ENCODE assay signal across 8 cellular contexts in genomic region chr2:191020221-191020741, GRCh38. TPM values are rescaled to one million over a fixed set of nuclear protein-coding genes. Genes with fewer than 3 reads are reported as not detected.
DNase-seq lines count a peak whose midpoint lies in the region; ATAC-seq and TF ChIP-seq lines count a peak whose summit lies in the region.

No MANE protein-coding gene starts in this region.

- peak overlapping the region; percentile 64 for H3K4me3 ChIP-seq in fibroblast of pulmonary artery (replicated peaks; ENCODE audit: low read depth, low read length)

- peaks cover 5% of the 10 kb centered on the region for H3K9me3 Mint-ChIP-seq in activated T-helper 17 cell treated with anti-CD3 and anti-CD28 coated beads, Interleukin-2, amount 50 U/mL, for 72 hours
- H3K9me3 Mint-ChIP-seq in nephron progenitor cell, result peaks cover 5% of the 10 kb centered on the region

- H3K27me3 Mint-ChIP-seq in activated T-helper 17 cell treated with anti-CD3 and anti-CD28 coated beads, Interleukin-2, amount 50 U/mL, for 72 hours, result no peaks in the 10 kb centered on the region
- peaks cover 8% of the 10 kb centered on the region for H3K27me3 Mint-ChIP-seq in nephron progenitor cell (ENCODE audit: low read depth, poor library complexity)

- peaks cover 15% of the 10 kb centered on the region for H3K4me1 Mint-ChIP-seq in activated T-helper 17 cell treated with anti-CD3 and anti-CD28 coated beads, Interleukin-2, amount 50 U/mL, for 72 hours
- H3K4me1 Mint-ChIP-seq in nephron progenitor cell, result no peaks in the 10 kb centered on the region

- TF ChIP-seq CTCF in fibroblast of pulmonary artery (IDR thresholded peaks at IDR 0.05; ENCODE audit: low read length, missing control alignments) (no peak), nephron progenitor cell (IDR thresholded peaks at IDR 0.05) (no peak)

- peak; percentile 96 for DNase-seq in EL
- DNase-seq in GOT3 (lab: John Stamatoyannopoulos, UW), result peak; percentile 88
- peak; percentile 96 for DNase-seq in LHCN-M2 (ENCODE audit: low read depth)
- DNase-seq in RKO (ENCODE audit: low spot score), result peak; percentile 95
- peak; percentile 97 for DNase-seq in fibroblast of pulmonary artery (ENCODE audit: low read depth)
- DNase-seq in nephron progenitor cell, result peak; percentile 94
- peak; percentile 94 for DNase-seq in stimulated activated naive CD8-positive, alpha-beta T cell treated with anti-CD3 and anti-CD28 coated beads, Interleukin-15, Interleukin-2, amounts not matched to agents 100 U/mL and 50 U/mL, for 24 hours

- peak; percentile 67 for ATAC-seq in activated T-helper 17 cell treated with anti-CD3 and anti-CD28 coated beads, Interleukin-2, amount 50 U/mL, for 72 hours (replicated peaks)
- peak; percentile 70 for ATAC-seq in stimulated activated naive CD8-positive, alpha-beta T cell treated with anti-CD3 and anti-CD28 coated beads, Interleukin-15, Interleukin-2, amounts not matched to agents 100 U/mL and 50 U/mL, for 24 hours

- H3K36me3 Mint-ChIP-seq in activated T-helper 17 cell treated with anti-CD3 and anti-CD28 coated beads, Interleukin-2, amount 50 U/mL, for 72 hours (ENCODE audit: low read depth), result no peaks in the 10 kb centered on the region
- no peaks in the 10 kb centered on the region for H3K36me3 Mint-ChIP-seq in nephron progenitor cell (ENCODE audit: low read depth)

- H3K27ac Mint-ChIP-seq in activated T-helper 17 cell treated with anti-CD3 and anti-CD28 coated beads, Interleukin-2, amount 50 U/mL, for 72 hours, result no peak overlapping the region
- no peak overlapping the region for H3K27ac Mint-ChIP-seq in nephron progenitor cell

- no peak overlapping the region for H3K4me3 Mint-ChIP-seq in activated T-helper 17 cell treated with anti-CD3 and anti-CD28 coated beads, Interleukin-2, amount 50 U/mL, for 72 hours
- no peak overlapping the region for H3K4me3 Mint-ChIP-seq in nephron progenitor cell

RNA-seq across cellular contexts. Expression of gene STAT1, which starts 6.3 kb away (rescaled TPM):
- total RNA-seq in LHCN-M2 (2014; rRNA removed), result 64.4 and 94.9 TPM in 2 replicates
- 66.1 TPM for polyA plus RNA-seq in LHCN-M2 (2012)
- 100 to 1,000 TPM; 163 to 363 TPM for total RNA-seq in activated T-helper 17 cell treated with anti-CD3 and anti-CD28 coated beads, Interleukin-2, amount 50 U/mL, for 72 hours

Comparison
In these comparisons a context has a peak if more than half of its experiments do, and no peak if none do; other contexts are left out.
1. Peak in every context shown above with its lines: DNase-seq, ATAC-seq and H3K4me3 ChIP-seq.